ENCODE assay signal across 8 cellular contexts in the genomic region with DNA sequence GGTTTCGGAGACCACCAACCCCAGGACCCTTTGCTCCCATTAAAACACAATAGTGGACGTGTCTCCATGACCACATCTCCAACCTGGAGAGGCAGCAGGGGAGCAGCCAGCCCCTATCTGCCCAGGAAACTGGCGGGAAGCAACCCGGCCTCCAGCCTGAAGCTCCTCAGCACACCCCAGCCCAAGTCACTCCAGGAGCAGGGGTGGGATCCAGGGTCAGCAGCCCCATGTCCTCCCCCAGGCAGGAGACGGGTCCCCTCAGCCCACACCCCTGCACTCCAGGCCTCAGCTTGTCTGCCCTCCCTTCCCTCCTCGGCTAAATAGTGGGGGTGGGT. TPM values are rescaled to one million over a fixed set of nuclear protein-coding genes. Genes with fewer than 3 reads are reported as not detected.
DNase-seq lines count a peak whose midpoint lies in the region; ATAC-seq and TF ChIP-seq lines count a peak whose summit lies in the region.

No MANE protein-coding gene starts in this region.

- no peaks in the 10 kb centered on the region for H3K27me3 Mint-ChIP-seq in CD4-positive, CD25-positive, alpha-beta regulatory T cell
- H3K27me3 Mint-ChIP-seq in GM23338 (ENCODE audit: insufficient read depth, low read depth, poor library complexity): peaks cover 3% of the 10 kb centered on the region
- no peaks in the 10 kb centered on the region for H3K27me3 Mint-ChIP-seq in activated naive CD8-positive, alpha-beta T cell treated with anti-CD3 and anti-CD28 coated beads, Interleukin-2, amount 50 U/mL, for 24 hours

- peaks cover 57% of the 10 kb centered on the region for H3K4me1 ChIP-seq in CD4-positive, CD25-positive, alpha-beta regulatory T cell (ENCODE audit: control insufficient read depth, insufficient read depth, low read length, poor library complexity, severe bottlenecking)
- H3K4me1 ChIP-seq in GM23338 (ENCODE audit: insufficient read depth) (no peaks in the 10 kb centered on the region), muscle layer of duodenum (ENCODE audit: control insufficient read depth in 1 of 2, insufficient read depth in 2 of 2, low read length in 2 of 2) (peaks cover 0 to 15% of the 10 kb centered on the region in 2 donors)

- TF ChIP-seq CTCF in GM23338 (conservative IDR thresholded peaks at IDR 0.05; ENCODE audit: low read depth in 2 of 2) (no peak), dorsolateral prefrontal cortex (IDR thresholded peaks at IDR 0.05 in 54 of 56, conservative IDR thresholded peaks at IDR 0.05 in 2 of 56; ENCODE audit: low read depth in 1 of 56, partially characterized antibody in 56 of 56) (no peak)

- H3K4me2 ChIP-seq in GM23338: peak overlapping the region; percentile 87

- peak overlapping the region; percentile 82 for H3K4me3 ChIP-seq in CD4-positive, CD25-positive, alpha-beta regulatory T cell (ENCODE audit: low read depth, low read length)
- H3K4me3 ChIP-seq in GM23338 (peak overlapping the region; percentile 61), muscle layer of duodenum (ENCODE audit: low read depth in 1 of 2, low read length in 2 of 2) (peak overlapping the region; percentile 37 to 41), dorsolateral prefrontal cortex (no peak overlapping the region)

- no peaks in the 10 kb centered on the region for H3K9me2 ChIP-seq in GM23338 (ENCODE audit: insufficient read depth)

- H3K4me1 Mint-ChIP-seq in CD4-positive, CD25-positive, alpha-beta regulatory T cell: peaks cover 0 to 42% (median 13%) of the 10 kb centered on the region in 4 donors
- peaks cover 4% of the 10 kb centered on the region; the same call in 2 of the 3 replicates for H3K4me1 Mint-ChIP-seq in GM23338
- peaks cover 33% of the 10 kb centered on the region for H3K4me1 Mint-ChIP-seq in activated naive CD8-positive, alpha-beta T cell treated with anti-CD3 and anti-CD28 coated beads, Interleukin-2, amount 50 U/mL, for 24 hours

- H3K9me3 ChIP-seq in CD4-positive, CD25-positive, alpha-beta regulatory T cell (ENCODE audit: control insufficient read depth in 2 of 2, low read length in 2 of 2): no peaks in the 10 kb centered on the region
- no peaks in the 10 kb centered on the region for H3K9me3 ChIP-seq in muscle layer of duodenum (ENCODE audit: control insufficient read depth in 1 of 2, low read length in 2 of 2)

- peak overlapping the region; percentile 95 for H3K27ac ChIP-seq in CD4-positive, CD25-positive, alpha-beta regulatory T cell (ENCODE audit: insufficient read depth, low read length, poor library complexity, severe bottlenecking)
- no peak overlapping the region for H3K27ac ChIP-seq in GM23338 (ENCODE audit: low read depth)
- no peak overlapping the region for H3K27ac ChIP-seq in muscle layer of duodenum (ENCODE audit: low read length)
- H3K27ac ChIP-seq in dorsolateral prefrontal cortex: no peak overlapping the region

- no peak for ATAC-seq in CD4-positive, CD25-positive, alpha-beta regulatory T cell (ENCODE audit: low read depth in 2 of 2)
- ATAC-seq in GM23338: peak; percentile 4
- ATAC-seq in activated naive CD8-positive, alpha-beta T cell treated with anti-CD3 and anti-CD28 coated beads, Interleukin-2, amount 50 U/mL, for 24 hours: no peak

- H3K79me2 ChIP-seq in GM23338 (replicated peaks; ENCODE audit: insufficient read depth): no peaks in the 10 kb centered on the region

- H3K9me3 Mint-ChIP-seq in CD4-positive, CD25-positive, alpha-beta regulatory T cell: no peaks in the 10 kb centered on the region
- no peaks in the 10 kb centered on the region for H3K9me3 Mint-ChIP-seq in GM23338
- no peaks in the 10 kb centered on the region for H3K9me3 Mint-ChIP-seq in activated naive CD8-positive, alpha-beta T cell treated with anti-CD3 and anti-CD28 coated beads, Interleukin-2, amount 50 U/mL, for 24 hours

- H3K36me3 ChIP-seq in CD4-positive, CD25-positive, alpha-beta regulatory T cell (ENCODE audit: control insufficient read depth, insufficient read depth, low read length): peaks cover 9% of the 10 kb centered on the region
- H3K36me3 ChIP-seq in GM23338 (ENCODE audit: insufficient read depth) (no peaks in the 10 kb centered on the region), muscle layer of duodenum (ENCODE audit: control insufficient read depth in 1 of 2, insufficient read depth in 2 of 2, low read length in 2 of 2) (peaks cover 0 to 36% of the 10 kb centered on the region in 2 donors)

- no peak for DNase-seq in CD4-positive, CD25-positive, alpha-beta regulatory T cell
- DNase-seq in GM23338 (ENCODE audit: low spot score) (no peak), dorsolateral prefrontal cortex (no peak), NAMALWA (ENCODE audit: low spot score) (no peak), COR-L47 (lab: John Stamatoyannopoulos, UW) (no peak)
- no peak for DNase-seq in activated naive CD8-positive, alpha-beta T cell treated with anti-CD3 and anti-CD28 coated beads, Interleukin-2, amount 50 U/mL, for 24 hours
- no peak for DNase-seq in stimulated activated CD4-positive, alpha-beta T cell treated with anti-CD3 and anti-CD28 coated beads, Interleukin-12 subunit alpha, Interleukin-12 subunit beta, amount 100 ng/mL, for 4 hours

- H3F3A ChIP-seq in GM23338 (replicated peaks; ENCODE audit: low read depth): no peaks in the 10 kb centered on the region

- no peaks in the 10 kb centered on the region for H3K36me3 Mint-ChIP-seq in CD4-positive, CD25-positive, alpha-beta regulatory T cell
- no peaks in the 10 kb centered on the region for H3K36me3 Mint-ChIP-seq in GM23338 (ENCODE audit: low read depth)
- peaks cover 2% of the 10 kb centered on the region for H3K36me3 Mint-ChIP-seq in activated naive CD8-positive, alpha-beta T cell treated with anti-CD3 and anti-CD28 coated beads, Interleukin-2, amount 50 U/mL, for 24 hours (ENCODE audit: low read depth)

- no peaks in the 10 kb centered on the region for H4K20me1 ChIP-seq in GM23338 (replicated peaks; ENCODE audit: insufficient read depth)

- H3K27ac Mint-ChIP-seq in CD4-positive, CD25-positive, alpha-beta regulatory T cell: peak overlapping the region; percentile 43 to 94 (median 89)
- no peak overlapping the region for H3K27ac Mint-ChIP-seq in GM23338
- H3K27ac Mint-ChIP-seq in activated naive CD8-positive, alpha-beta T cell treated with anti-CD3 and anti-CD28 coated beads, Interleukin-2, amount 50 U/mL, for 24 hours: peak overlapping the region; percentile 76

- H3K4me3 Mint-ChIP-seq in CD4-positive, CD25-positive, alpha-beta regulatory T cell: peak overlapping the region; percentile 89 to 96 (median 92)
- H3K4me3 Mint-ChIP-seq in GM23338: peak overlapping the region; percentile 57
- H3K4me3 Mint-ChIP-seq in activated naive CD8-positive, alpha-beta T cell treated with anti-CD3 and anti-CD28 coated beads, Interleukin-2, amount 50 U/mL, for 24 hours: peak overlapping the region; percentile 84

- H3K27me3 ChIP-seq in CD4-positive, CD25-positive, alpha-beta regulatory T cell (ENCODE audit: control insufficient read depth, insufficient read depth, low read length): no peaks in the 10 kb centered on the region
- H3K27me3 ChIP-seq in GM23338 (ENCODE audit: insufficient read depth) (no peaks in the 10 kb centered on the region), muscle layer of duodenum (ENCODE audit: low read depth, low read length) (no peaks in the 10 kb centered on the region), dorsolateral prefrontal cortex (peaks cover 0 to 27% (median 14%) of the 10 kb centered on the region in 45 donors)

- intact Hi-C loops in dorsolateral prefrontal cortex (cut with DNase I): no loop called here

- H2AFZ ChIP-seq in GM23338: peak overlapping the region; percentile 59; the same call in 1 of the 2 replicates

TF ChIP-seq in GM23338, 12 proteins besides CTCF, POLR2A, EP300 and RAD21 (continues in another document):
- TF ChIP-seq EZH2 (IDR thresholded peaks at IDR 0.05; ENCODE audit: low read depth, unreplicated experiment) (no peak), CREB1 (CRISPR knock-in tag; IDR thresholded peaks at IDR 0.05; ENCODE audit: low read depth) (no peak), ZNF331 (CRISPR knock-in tag; IDR thresholded peaks at IDR 0.05; ENCODE audit: low read depth) (no peak)

RNA-seq across cellular contexts. Expression of gene ADAM8, which starts 0.6 kb away (rescaled TPM):
- 148 TPM for total RNA-seq in CD4-positive, CD25-positive, alpha-beta regulatory T cell
- polyA plus RNA-seq in CD4-positive, CD25-positive, alpha-beta regulatory T cell: 10 to 100 TPM; 33.4 to 62.6 (median 49.8) TPM
- total RNA-seq in GM23338 (2014; rRNA removed; shearing (Covaris generic)): 5.5 and 7.4 TPM in 2 replicates
- polyA plus RNA-seq in GM23338 (2016; fragmentation: Nextera tagmentation; extraction: Ambion mirVana): 1.9 and 2.1 TPM in 2 replicates
- total RNA-seq in dorsolateral prefrontal cortex: 10 to 100 TPM in 21 of 120 experiments, 1 to 10 TPM in 99; 2.0 to 18.0 (median 6.8) TPM

RNA-seq across cellular contexts. Expression of gene TUBGCP2, which starts 32.6 kb away (rescaled TPM):
- total RNA-seq in CD4-positive, CD25-positive, alpha-beta regulatory T cell: 73.8 TPM
- 10 to 100 TPM; 23.5 to 31.8 (median 28.1) TPM for polyA plus RNA-seq in CD4-positive, CD25-positive, alpha-beta regulatory T cell
- 51.5 and 67.7 TPM in 2 replicates for total RNA-seq in GM23338 (2014; rRNA removed; shearing (Covaris generic))
- 56.6 and 59.6 TPM in 2 replicates for polyA plus RNA-seq in GM23338 (2016; fragmentation: Nextera tagmentation; extraction: Ambion mirVana)
- 10 to 100 TPM; 43.1 to 87.2 (median 61.0) TPM for total RNA-seq in dorsolateral prefrontal cortex

RNA-seq across cellular contexts. Expression of gene ZNF511, which starts 32.6 kb away (rescaled TPM):
- 29.1 TPM for total RNA-seq in CD4-positive, CD25-positive, alpha-beta regulatory T cell
- polyA plus RNA-seq in CD4-positive, CD25-positive, alpha-beta regulatory T cell: 10 to 100 TPM; 67.5 to 96.4 (median 78.7) TPM
- total RNA-seq in GM23338 (2014; rRNA removed; shearing (Covaris generic)): 41.0 and 41.3 TPM in 2 replicates
- 104 and 114 TPM in 2 replicates for polyA plus RNA-seq in GM23338 (2016; fragmentation: Nextera tagmentation; extraction: Ambion mirVana)
- total RNA-seq in dorsolateral prefrontal cortex: 10 to 100 TPM; 15.3 to 36.6 (median 26.1) TPM

RNA-seq across cellular contexts. Expression of gene VENTX, which starts 38.4 kb away (rescaled TPM):
- total RNA-seq in CD4-positive, CD25-positive, alpha-beta regulatory T cell: not detected
- not detected for polyA plus RNA-seq in CD4-positive, CD25-positive, alpha-beta regulatory T cell
- 6.3 and 8.1 TPM in 2 replicates for total RNA-seq in GM23338 (2014; rRNA removed; shearing (Covaris generic))
- 4.8 and 5.1 TPM in 2 replicates for polyA plus RNA-seq in GM23338 (2016; fragmentation: Nextera tagmentation; extraction: Ambion mirVana)
- total RNA-seq in dorsolateral prefrontal cortex: 1 to 10 TPM in 33 of 120 experiments, under 1 TPM in 76, not detected in 11; 0.16 to 3.2 (median 0.81) TPM

RNA-seq across cellular contexts. Expression of gene UTF1, which starts 46.0 kb away (rescaled TPM):
- total RNA-seq in CD4-positive, CD25-positive, alpha-beta regulatory T cell: not detected
- polyA plus RNA-seq in CD4-positive, CD25-positive, alpha-beta regulatory T cell: not detected
- 7.7 and 12.2 TPM in 2 replicates for total RNA-seq in GM23338 (2014; rRNA removed; shearing (Covaris generic))
- polyA plus RNA-seq in GM23338 (2016; fragmentation: Nextera tagmentation; extraction: Ambion mirVana): 51.4 and 55.7 TPM in 2 replicates
- total RNA-seq in dorsolateral prefrontal cortex: 1 to 10 TPM in 2 of 120 experiments, under 1 TPM in 6, not detected in 112; 0.38 to 1.8 (median 0.49) TPM

Comparison
In these comparisons a context has a peak if more than half of its experiments do, and no peak if none do; other contexts are left out.
1. H3K4me3 ChIP-seq: peak in CD4-positive, CD25-positive, alpha-beta regulatory T cell (single experiment), GM23338 (single experiment) and muscle layer of duodenum (2 of 2); none in dorsolateral prefrontal cortex (0 of 59).
2. Peak in every context shown above with its lines, with median percentiles within 50 percentile points of each other: H3K4me3 Mint-ChIP-seq.